ENCODE assay signal across 8 cellular contexts in genomic region chr1:26743426-26744059, GRCh38. TPM values are rescaled to one million over a fixed set of nuclear protein-coding genes. Genes with fewer than 3 reads are reported as not detected.
DNase-seq lines count a peak whose midpoint lies in the region; ATAC-seq and TF ChIP-seq lines count a peak whose summit lies in the region.

No MANE protein-coding gene starts in this region.

- peak overlapping the region; percentile 85 for H3K4me3 Mint-ChIP-seq in activated naive CD8-positive, alpha-beta T cell treated with anti-CD3 and anti-CD28 coated beads, Interleukin-2, amount 10 ng/mL, durations not matched to agents 7 days and 5 days

- H3K27me3 Mint-ChIP-seq in activated naive CD8-positive, alpha-beta T cell treated with anti-CD3 and anti-CD28 coated beads, Interleukin-2, amount 10 ng/mL, durations not matched to agents 7 days and 5 days, result no peaks in the 10 kb centered on the region

- H3K4me3 ChIP-seq in AG04450 (ENCODE audit: low read depth, low read length) (no peak overlapping the region), muscle layer of duodenum (ENCODE audit: low read depth in 1 of 2, low read length in 2 of 2) (no peak overlapping the region)

- H3K27ac ChIP-seq in AG04450 (ENCODE audit: low read depth, low read length) (peak overlapping the region; percentile 79), muscle layer of duodenum (ENCODE audit: low read length) (peak overlapping the region; percentile 73)

- H3K9me3 ChIP-seq in AG04450 (ENCODE audit: control insufficient read depth, insufficient read depth, low read length) (no peaks in the 10 kb centered on the region), muscle layer of duodenum (ENCODE audit: control insufficient read depth in 1 of 2, low read length in 2 of 2) (no peaks in the 10 kb centered on the region)

- peaks cover 62% of the 10 kb centered on the region for H3K4me1 Mint-ChIP-seq in activated naive CD8-positive, alpha-beta T cell treated with anti-CD3 and anti-CD28 coated beads, Interleukin-2, amount 10 ng/mL, durations not matched to agents 7 days and 5 days

- CTCF ChIA-PET in AG04450 (lab: Charles Lee), result interaction anchor here (1.5 to 2.4 kb wide), 2 partner anchors 47 to 141 kb away, joined by 4 to 13 read pairs; no protein-coding TSS in a partner anchor

- H3K9me3 Mint-ChIP-seq in activated naive CD8-positive, alpha-beta T cell treated with anti-CD3 and anti-CD28 coated beads, Interleukin-2, amount 10 ng/mL, durations not matched to agents 7 days and 5 days, result no peaks in the 10 kb centered on the region

- H3K4me1 ChIP-seq in muscle layer of duodenum (ENCODE audit: control insufficient read depth in 1 of 2, insufficient read depth in 2 of 2, low read length in 2 of 2), result peaks cover 0 to 29% of the 10 kb centered on the region in 2 donors

- ATAC-seq in GM21576 (IDR thresholded peaks at IDR 0.05; ENCODE audit: unreplicated experiment), result peak; percentile 6
- ATAC-seq in activated naive CD8-positive, alpha-beta T cell treated with anti-CD3 and anti-CD28 coated beads, Interleukin-2, amount 10 ng/mL, durations not matched to agents 7 days and 5 days (ENCODE audit: low read depth), result no peak

- H3K27me3 ChIP-seq in AG04450 (ENCODE audit: control insufficient read depth, insufficient read depth, low read length), result no peaks in the 10 kb centered on the region
- H3K27me3 ChIP-seq in muscle layer of duodenum (ENCODE audit: low read depth, low read length), result no peaks in the 10 kb centered on the region

- POLR2A ChIA-PET in AG04450 (lab: Yijun Ruan, JAX), result interaction anchor here (1.0 to 1.5 kb wide), 3 partner anchors 20 to 44 kb away, joined by 3 read pairs; partner anchors contain the start of gene PIGV
- POLR2A ChIA-PET in activated naive CD8-positive, alpha-beta T cell treated with anti-CD3 and anti-CD28 coated beads, Interleukin-2, amount 10 ng/mL, durations not matched to agents 7 days and 5 days (lab: Charles Lee), result interaction anchor here (0.6 to 4.8 kb wide), 9 partner anchors 39 to 1780 kb away, joined by 3 to 39 read pairs (median 10); partner anchors contain the start of genes ARID1A, NUDC and PIGV

- no peak for TF ChIP-seq CTCF in AG04450 (IDR thresholded peaks at IDR 0.05; ENCODE audit: low read depth, low read length)

- peaks cover 8 to 18% of the 10 kb centered on the region in 2 donors for H3K36me3 ChIP-seq in muscle layer of duodenum (ENCODE audit: control insufficient read depth in 1 of 2, insufficient read depth in 2 of 2, low read length in 2 of 2)

- DNase-seq in AG04450 (ENCODE audit: low read depth, low spot score), result no peak
- DNase-seq in activated naive CD8-positive, alpha-beta T cell treated with anti-CD3 and anti-CD28 coated beads, Interleukin-2, amount 10 ng/mL, durations not matched to agents 7 days and 5 days, result no peak
- DNase-seq in NCI-H226, result no peak
- DNase-seq in NK-92 (lab: John Stamatoyannopoulos, UW; ENCODE audit: unreplicated experiment), result no peak
- no peak for DNase-seq in NCI-H146 (lab: John Stamatoyannopoulos, UW)
- no peak for DNase-seq in NCI-H146 treated with DMSO at 0.1 percent for 48 hours (lab: John Stamatoyannopoulos, UW; ENCODE audit: unreplicated experiment)

- H3K27ac Mint-ChIP-seq in activated naive CD8-positive, alpha-beta T cell treated with anti-CD3 and anti-CD28 coated beads, Interleukin-2, amount 10 ng/mL, durations not matched to agents 7 days and 5 days, result peak overlapping the region; percentile 97

- peaks cover 59% of the 10 kb centered on the region for H3K36me3 Mint-ChIP-seq in activated naive CD8-positive, alpha-beta T cell treated with anti-CD3 and anti-CD28 coated beads, Interleukin-2, amount 10 ng/mL, durations not matched to agents 7 days and 5 days

RNA-seq across cellular contexts. Expression of gene PIGV, which starts 44.2 kb away (rescaled TPM):
- 16.1 and 17.8 TPM in 2 replicates for polyA plus RNA-seq in AG04450 (2011; rRNA removed)
- polyA minus RNA-seq in AG04450 (2011; rRNA and poly(A)+ RNA removed), result 22.2 and 26.5 TPM in 2 replicates
- 10 to 100 TPM; 21.5 TPM for total RNA-seq in activated naive CD8-positive, alpha-beta T cell treated with anti-CD3 and anti-CD28 coated beads, Interleukin-2, amount 10 ng/mL, durations not matched to agents 7 days and 5 days

RNA-seq across cellular contexts. Expression of gene ARID1A, which starts 47.7 kb away (rescaled TPM):
- 16.4 and 23.8 TPM in 2 replicates for polyA plus RNA-seq in AG04450 (2011; rRNA removed)
- 42.4 and 50.5 TPM in 2 replicates for polyA minus RNA-seq in AG04450 (2011; rRNA and poly(A)+ RNA removed)
- total RNA-seq in activated naive CD8-positive, alpha-beta T cell treated with anti-CD3 and anti-CD28 coated beads, Interleukin-2, amount 10 ng/mL, durations not matched to agents 7 days and 5 days, result 100 to 1,000 TPM; 118 to 124 TPM
